Comparison of ENCODE assay signal across 16 cellular contexts in genomic region chr1:204591473-204592090, GRCh38.
DNase-seq lines count a peak whose midpoint lies in the region; ATAC-seq, FAIRE-seq and TF ChIP-seq lines count a peak whose summit lies in the region.
"Had no signal": no experiment of that assay in that cellular context is flagged by ENCODE, and none has a peak within 500 bp of the region (broad histone marks: within the 10 kb centered on the region; RNA-seq: fewer than 3 reads in every experiment).

No MANE protein-coding gene starts in this region.

- H3K4me1 ChIP-seq in left lung = no peaks in the 10 kb centered on the region
- H3K4me1 ChIP-seq: colonic mucosa had no signal

- ATAC-seq in left lung (peak; percentile 65), GM18505 (IDR thresholded peaks at IDR 0.05; ENCODE audit: unreplicated experiment) (no peak)
- ATAC-seq: stimulated activated naive B cell treated with anti-CD40 and anti-IgM and Interleukin-4, amounts not matched to agents 10 μg/mL and 1 μg/mL and 100 μg/mL, for 72 hours had no signal

- DNase-seq in BJ (ENCODE audit: low read depth) (peak; percentile 33), HTR-8/SVneo (ENCODE audit: insufficient read length, low spot score) (peak; percentile 54), brain microvascular endothelial cell (peak; percentile 23), left lung (no peak), LoVo (ENCODE audit: low spot score) (no peak), DMS114 treated with DMSO at 0.1 percent for 48 hours (lab: John Stamatoyannopoulos, UW; ENCODE audit: unreplicated experiment) (no peak)
- DNase-seq in activated CD4-positive, alpha-beta T cell treated with anti-CD3 and anti-CD28 coated beads for 4 hours = no peak
- DNase-seq: colonic mucosa; foreskin melanocyte; KG1; NCI-H748 treated with DMSO at 0.1 percent for 48 hours; stimulated activated CD4-positive, alpha-beta T cell treated with anti-CD3 and anti-CD28 coated beads, Interleukin-4, amount 100 ng/mL, for 4 hours; stimulated activated naive B cell treated with anti-CD40 and anti-IgM and Interleukin-4, amounts not matched to agents 10 μg/mL and 1 μg/mL and 100 μg/mL, for 72 hours had no signal

- CTCF ChIA-PET in BJ (lab: Yijun Ruan, JAX) = interaction anchor here (0.6 to 2.3 kb wide), 5 partner anchors 17 to 233 kb away, joined by 3 to 9 read pairs (median 6); no protein-coding TSS in a partner anchor

- H3K27me3 ChIP-seq in BJ (ENCODE audit: control insufficient read depth, insufficient read depth, low read length) = no peaks in the 10 kb centered on the region; the same call in 1 of the 2 replicates
- H3K27me3 ChIP-seq in brain microvascular endothelial cell (replicated peaks) = no peaks in the 10 kb centered on the region
- no peaks in the 10 kb centered on the region for H3K27me3 ChIP-seq in left lung
- H3K27me3 ChIP-seq: colonic mucosa had no signal

- intact Hi-C loops in left lung (cut with DNase I) = no loop called here

- in situ Hi-C loops in brain microvascular endothelial cell (cut with HindIII; ENCODE audit: low pct_ligation_motif_present, low sequenced_read_pairs) = no loop called here

- POLR2A ChIA-PET in BJ (lab: Charles Lee) = no interaction called here

- H3K27ac ChIP-seq in brain microvascular endothelial cell (no peak overlapping the region), left lung (no peak overlapping the region)
- H3K27ac ChIP-seq: C4-2B, colonic mucosa had no signal

- H3K36me3 ChIP-seq in BJ (ENCODE audit: control insufficient read depth, insufficient read depth, low read length) (no peaks in the 10 kb centered on the region), brain microvascular endothelial cell (replicated peaks) (no peaks in the 10 kb centered on the region), left lung (no peaks in the 10 kb centered on the region)
- H3K36me3 ChIP-seq: colonic mucosa had no signal

- no peaks in the 10 kb centered on the region for H3K9me3 ChIP-seq in left lung
- H3K9me3 ChIP-seq: colonic mucosa had no signal

- no peak for TF ChIP-seq CTCF in BJ (IDR thresholded peaks at IDR 0.05; ENCODE audit: insufficient read depth, low read depth, low read length)
- no peak for TF ChIP-seq CTCF in brain microvascular endothelial cell (IDR thresholded peaks at IDR 0.05; ENCODE audit: low read depth, low read length, missing control alignments)
- TF ChIP-seq CTCF in left lung (IDR thresholded peaks at IDR 0.05) = no peak

- TF ChIP-seq POLR2A in GM18505 (IDR thresholded peaks at IDR 0.05; ENCODE audit: borderline replicate concordance, extremely low read depth, insufficient read depth, insufficient read length) = no peak

- H3K4me3 ChIP-seq in BJ (ENCODE audit: low read depth, low read length) (no peak overlapping the region), brain microvascular endothelial cell (ENCODE audit: low read depth, low read length) (no peak overlapping the region), left lung (no peak overlapping the region)
- H3K4me3 ChIP-seq: colonic mucosa had no signal

- peak; percentile 40 for FAIRE-seq in HTR-8/SVneo (lab: Jason Lieb, UNC)
- FAIRE-seq: islet of Langerhans had no signal

Comparison
In these comparisons a context has a peak if more than half of its experiments do, and no peak if none do; other contexts are left out.
1. DNase-seq: peak in BJ (single experiment), HTR-8/SVneo (single experiment) and brain microvascular endothelial cell (single experiment); none in left lung (0 of 2), LoVo (single experiment), DMS114 treated with DMSO at 0.1 percent for 48 hours (single experiment) and activated CD4-positive, alpha-beta T cell treated with anti-CD3 and anti-CD28 coated beads for 4 hours (0 of 2).